Comparison of ENCODE assay signal across 8 cellular contexts in genomic region chr5:65623482-65623881, GRCh38. TPM values are rescaled to one million over a fixed set of nuclear protein-coding genes. Genes with fewer than 3 reads are reported as not detected.
DNase-seq lines count a peak whose midpoint lies in the region; ATAC-seq, FAIRE-seq and TF ChIP-seq lines count a peak whose summit lies in the region.

No MANE protein-coding gene starts in this region.

- H3K4me3 ChIP-seq in DOHH2 (ENCODE audit: low read length) (peak overlapping the region; percentile 87), endothelial cell of umbilical vein (replicated peaks in 1 of 3; ENCODE audit: insufficient read depth in 1 of 3, low read depth in 1 of 3, low read length in 3 of 3) (peak overlapping the region; percentile 76 to 97 (median 92)), ovary (peak overlapping the region; percentile 65)

- TF ChIP-seq EP300 in ovary (IDR thresholded peaks at IDR 0.05) = no peak

- H3K4me1 ChIP-seq in DOHH2 (ENCODE audit: control insufficient read depth, low read length) = peaks cover 26% of the 10 kb centered on the region
- peaks cover 19% of the 10 kb centered on the region for H3K4me1 ChIP-seq in endothelial cell of umbilical vein (ENCODE audit: control insufficient read depth, extremely low read depth, insufficient read depth, low read length)
- peaks cover 9% of the 10 kb centered on the region for H3K4me1 ChIP-seq in ovary (ENCODE audit: insufficient read depth)

- H3K9me1 ChIP-seq in endothelial cell of umbilical vein (replicated peaks; ENCODE audit: control insufficient read depth, extremely low read depth, insufficient read depth, low read length) = no peaks in the 10 kb centered on the region

- in situ Hi-C loops in ACHN (cut with HindIII; ENCODE audit: low pct_ligation_motif_present, low pct_unique_long_range_greater_than_20kb, low sequenced_read_pairs) = no loop called here

- H3K27ac ChIP-seq in DOHH2 (ENCODE audit: low read depth, low read length) (no peak overlapping the region), endothelial cell of umbilical vein (ENCODE audit: insufficient read depth, low read depth, low read length) (peak overlapping the region; percentile 21), ovary (peak overlapping the region in 1 of 2 donors; percentile 76)

- H3K36me3 ChIP-seq in DOHH2 (ENCODE audit: control insufficient read depth, low read length) (no peaks in the 10 kb centered on the region), endothelial cell of umbilical vein (ENCODE audit: control insufficient read depth in 2 of 2, extremely low read depth in 1 of 2, insufficient read depth in 2 of 2, low read length in 2 of 2) (no peaks in the 10 kb centered on the region), ovary (no peaks in the 10 kb centered on the region)

- dilution Hi-C loops in endothelial cell of umbilical vein (cut with MboI; ENCODE audit: extremely low pct_ligation_motif_present, low sequenced_read_pairs) = no loop called here

- POLR2A ChIA-PET in endothelial cell of umbilical vein (lab: Charles Lee) = no interaction called here

- peaks cover 81% of the 10 kb centered on the region for H3K79me2 ChIP-seq in DOHH2 (ENCODE audit: control insufficient read depth, low read length)
- peaks cover 57% of the 10 kb centered on the region for H3K79me2 ChIP-seq in endothelial cell of umbilical vein (ENCODE audit: control insufficient read depth, insufficient read depth, low read length)

- no peaks in the 10 kb centered on the region for H3K9me2 ChIP-seq in DOHH2 (replicated peaks; ENCODE audit: control insufficient read depth, low read length)

- H4K20me1 ChIP-seq in DOHH2 (ENCODE audit: control insufficient read depth, insufficient read depth, low read depth, low read length) = no peaks in the 10 kb centered on the region
- no peaks in the 10 kb centered on the region for H4K20me1 ChIP-seq in endothelial cell of umbilical vein (replicated peaks; ENCODE audit: control insufficient read depth, extremely low read depth, insufficient read depth, low read length)

- intact Hi-C loops in endothelial cell of umbilical vein (cut with micrococcal nuclease) = loop anchor here (10.0 kb wide), 2 partner anchors 301 to 521 kb away; partner anchors contain the start of genes ERBIN and SREK1
- intact Hi-C loops in ovary (cut with DNase I) = no loop called here

- CTCF ChIA-PET in endothelial cell of umbilical vein (lab: Charles Lee) = interaction anchor here (0.6 to 1.1 kb wide), 3 partner anchors 28 to 719 kb away, joined by 3 to 5 read pairs (median 5); no protein-coding TSS in a partner anchor

- H3F3A ChIP-seq in DOHH2 (ENCODE audit: control insufficient read depth, insufficient read depth) = no peaks in the 10 kb centered on the region

- no peaks in the 10 kb centered on the region for H3K27me3 ChIP-seq in DOHH2 (ENCODE audit: control insufficient read depth, low read length)
- no peaks in the 10 kb centered on the region for H3K27me3 ChIP-seq in endothelial cell of umbilical vein (ENCODE audit: control insufficient read depth in 2 of 2, insufficient read depth in 2 of 2, low read length in 2 of 2)
- H3K27me3 ChIP-seq in ovary = no peaks in the 10 kb centered on the region

- WGBS in ovary, 3 donors = 0 to 2% (median 0%) methylated on average over 9 of the region's 9 CpGs

- H3K9me3 ChIP-seq in DOHH2 (ENCODE audit: control insufficient read depth, insufficient read depth, low read length) (no peaks in the 10 kb centered on the region), endothelial cell of umbilical vein (replicated peaks; ENCODE audit: control insufficient read depth, insufficient read depth, low read length) (no peaks in the 10 kb centered on the region), ovary (no peaks in the 10 kb centered on the region)

- FAIRE-seq in endothelial cell of umbilical vein (lab: Jason Lieb, UNC) = no peak

- TF ChIP-seq CTCF in DOHH2 (IDR thresholded peaks at IDR 0.05; ENCODE audit: low read depth, low read length, poor library complexity, severe bottlenecking) (no peak), endothelial cell of umbilical vein (IDR thresholded peaks at IDR 0.05; ENCODE audit: extremely low read depth in 1 of 2, insufficient read depth in 1 of 2, low read depth in 1 of 2, low read length in 2 of 2) (no peak), ovary (IDR thresholded peaks at IDR 0.05) (no peak)

- H3K4me2 ChIP-seq in DOHH2 (ENCODE audit: low read length) (peak overlapping the region; percentile 86), endothelial cell of umbilical vein (ENCODE audit: insufficient read depth, low read length) (peak overlapping the region; percentile 100)

- DNase-seq in OCI-M1 (lab: John Stamatoyannopoulos, UW) (peak; percentile 38), endothelial cell of umbilical vein (ENCODE audit: low read depth, low spot score) (no peak), ovary (no peak), kidney glomerular epithelial cell (lab: John Stamatoyannopoulos, UW) (no peak), germinal center (ENCODE audit: low spot score) (no peak), ACHN (no peak)

- BruUV-seq in endothelial cell of umbilical vein (replicated peaks; lab: Mats Ljungman, UMichigan) = no TSS peak

- no peak for ATAC-seq in GM21526 (IDR thresholded peaks at IDR 0.05; ENCODE audit: low FRiP score, unreplicated experiment)

- peak overlapping the region; percentile 85 for H3K9ac ChIP-seq in endothelial cell of umbilical vein (replicated peaks; ENCODE audit: extremely low read depth, insufficient read depth, low read length)

- TF ChIP-seq POLR2A in endothelial cell of umbilical vein (IDR thresholded peaks at IDR 0.05; ENCODE audit: low read depth, low read length) = no peak
- TF ChIP-seq POLR2A in ovary (IDR thresholded peaks at IDR 0.05) = no peak

- H2AFZ ChIP-seq in endothelial cell of umbilical vein (ENCODE audit: low read depth, low read length) = peak overlapping the region; percentile 88

TF ChIP-seq in endothelial cell of umbilical vein, 7 proteins besides CTCF, POLR2A, EP300 and RAD21:
- TF ChIP-seq GATA2 (IDR thresholded peaks at IDR 0.05; ENCODE audit: insufficient read depth, insufficient read length, low read depth, low read length) (no peak), MYC (IDR thresholded peaks at IDR 0.05; ENCODE audit: low read depth, low read length) (no peak), POLR2AphosphoS5 (IDR thresholded peaks at IDR 0.05; ENCODE audit: insufficient read depth, low read depth, low read length) (no peak), MAX (IDR thresholded peaks at IDR 0.05; ENCODE audit: insufficient read depth, insufficient read length) (no peak), EZH2 (IDR thresholded peaks at IDR 0.05; ENCODE audit: borderline replicate concordance, low read depth, low read length, severe bottlenecking) (no peak), FOS (IDR thresholded peaks at IDR 0.05; ENCODE audit: borderline replicate concordance, insufficient read depth, low read length) (no peak), JUN (IDR thresholded peaks at IDR 0.05; ENCODE audit: borderline replicate concordance, insufficient read depth, insufficient read length, low read depth) (no peak)

RNA-seq across cellular contexts. Expression of gene TRIM23, which starts 0.7 kb away (rescaled TPM):
- total RNA-seq in endothelial cell of umbilical vein (10.0 and 10.6 TPM in 2 replicates), ovary (10 to 100 TPM in 6 of 7 donors, 1 to 10 TPM in 1; 9.3 to 23.4 (median 19.9) TPM)
- polyA plus RNA-seq in endothelial cell of umbilical vein (2.2 and 2.5 TPM in 2 replicates), ovary (1 to 10 TPM; 8.3 to 9.3 TPM)
- polyA plus RNA-seq in endothelial cell of umbilical vein (2011; cell fraction: cytosol; rRNA removed) = 3.0 TPM in 2 replicates
- polyA plus RNA-seq in endothelial cell of umbilical vein (2011; cell fraction: nucleus; rRNA removed) = 8.4 and 8.6 TPM in 2 replicates
- polyA plus RNA-seq in endothelial cell of umbilical vein (2012) = 5.6 and 5.9 TPM in 2 replicates
- 19.5 and 28.7 TPM in 2 replicates for polyA minus RNA-seq in endothelial cell of umbilical vein
- 8.0 TPM for polyA minus RNA-seq in endothelial cell of umbilical vein (2011; cell fraction: cytosol; rRNA and poly(A)+ RNA removed)
- 20.6 and 27.8 TPM in 2 replicates for polyA minus RNA-seq in endothelial cell of umbilical vein (2011; cell fraction: nucleus; rRNA and poly(A)+ RNA removed)

RNA-seq across cellular contexts. Expression of gene SHLD3, which starts 1.3 kb away (rescaled TPM):
- total RNA-seq in endothelial cell of umbilical vein = 3.6 TPM in 2 replicates
- 1.1 and 1.7 TPM in 2 replicates for polyA plus RNA-seq in endothelial cell of umbilical vein
- polyA plus RNA-seq in endothelial cell of umbilical vein (2011; cell fraction: cytosol; rRNA removed) = 3.0 and 3.3 TPM in 2 replicates
- polyA plus RNA-seq in endothelial cell of umbilical vein (2011; cell fraction: nucleus; rRNA removed) = 3.4 and 4.7 TPM in 2 replicates
- 2.1 and 2.3 TPM in 2 replicates for polyA plus RNA-seq in endothelial cell of umbilical vein (2012)
- polyA minus RNA-seq in endothelial cell of umbilical vein = 1.1 and 3.1 TPM in 2 replicates
- polyA minus RNA-seq in endothelial cell of umbilical vein (2011; cell fraction: cytosol; rRNA and poly(A)+ RNA removed) = 1.6 TPM
- polyA minus RNA-seq in endothelial cell of umbilical vein (2011; cell fraction: nucleus; rRNA and poly(A)+ RNA removed) = 5.2 and 7.5 TPM in 2 replicates
- total RNA-seq in ovary = 1 to 10 TPM; 1.6 to 3.3 (median 2.6) TPM
- 1 to 10 TPM; 1.2 to 1.6 TPM for polyA plus RNA-seq in ovary

RNA-seq across cellular contexts. Expression of gene TRAPPC13, which starts 1.3 kb away (rescaled TPM):
- total RNA-seq in endothelial cell of umbilical vein (16.4 and 24.0 TPM in 2 replicates), ovary (10 to 100 TPM; 10.5 to 21.5 (median 13.9) TPM)
- polyA plus RNA-seq in endothelial cell of umbilical vein (7.7 and 7.9 TPM in 2 replicates), ovary (10 to 100 TPM; 11.4 to 11.7 TPM)
- polyA plus RNA-seq in endothelial cell of umbilical vein (2011; cell fraction: cytosol; rRNA removed) = 7.5 and 11.0 TPM in 2 replicates
- 34.2 and 36.8 TPM in 2 replicates for polyA plus RNA-seq in endothelial cell of umbilical vein (2011; cell fraction: nucleus; rRNA removed)
- 15.6 and 21.9 TPM in 2 replicates for polyA plus RNA-seq in endothelial cell of umbilical vein (2012)
- polyA minus RNA-seq in endothelial cell of umbilical vein = 7.3 and 13.7 TPM in 2 replicates
- 5.4 TPM for polyA minus RNA-seq in endothelial cell of umbilical vein (2011; cell fraction: cytosol; rRNA and poly(A)+ RNA removed)
- polyA minus RNA-seq in endothelial cell of umbilical vein (2011; cell fraction: nucleus; rRNA and poly(A)+ RNA removed) = 12.4 and 17.2 TPM in 2 replicates
